In the genomic region with DNA sequence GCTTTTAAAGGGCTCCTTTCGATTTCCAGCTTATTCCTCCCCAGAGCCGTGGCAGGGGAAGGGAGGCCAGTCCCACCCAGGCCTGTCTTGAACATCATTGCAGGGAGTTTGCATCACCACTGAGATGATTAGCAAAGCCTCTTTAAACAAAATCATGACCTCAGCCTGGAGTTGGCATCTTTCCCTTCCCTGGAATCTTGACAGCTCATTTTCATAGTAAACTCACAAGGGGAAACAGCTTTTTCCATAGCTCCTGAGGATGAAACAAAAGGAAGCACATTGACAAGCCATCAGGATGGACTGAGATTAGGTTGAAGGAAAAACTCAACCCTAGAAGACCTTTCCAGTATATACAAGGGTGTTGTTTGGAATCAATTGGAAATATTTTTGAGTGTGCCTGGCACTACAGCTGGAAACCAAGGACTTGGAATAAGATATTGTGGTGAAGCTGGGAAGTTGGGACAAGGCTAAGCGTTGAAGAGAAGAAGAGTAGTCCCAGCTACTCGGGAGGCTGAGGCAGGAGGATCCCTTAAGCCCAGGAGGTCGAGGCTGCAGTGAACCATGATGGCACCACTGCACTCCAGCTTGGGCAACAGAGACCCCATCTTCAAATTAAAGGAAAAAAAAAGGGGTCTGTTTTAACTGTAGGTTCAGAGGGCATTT, we compare ENCODE assay signal across 8 cellular contexts. TPM values are rescaled to one million over a fixed set of nuclear protein-coding genes. Genes with fewer than 3 reads are reported as not detected.
DNase-seq lines count a peak whose midpoint lies in the region; ATAC-seq, FAIRE-seq and TF ChIP-seq lines count a peak whose summit lies in the region.

No MANE protein-coding gene starts in this region.

- peaks cover 20% of the 10 kb centered on the region for H3K4me1 Mint-ChIP-seq in type B pancreatic cell (ENCODE audit: unreplicated experiment)

- H3K4me1 ChIP-seq in K562 (replicated peaks in 1 of 2; ENCODE audit: control insufficient read depth in 2 of 2, insufficient read depth in 2 of 2, low read length in 2 of 2) (no peaks in the 10 kb centered on the region; a peak in 1 of 5 replicates), stomach (peaks cover 18 to 58% (median 50%) of the 10 kb centered on the region in 4 donors)

- H3K36me3 Mint-ChIP-seq in type B pancreatic cell: no peaks in the 10 kb centered on the region

- intact Hi-C loops in K562 (cut with micrococcal nuclease): no loop called here
- intact Hi-C loops in stomach (cut with DNase I; ENCODE audit: low total_unique reads): no loop called here

- H3K36me3 ChIP-seq in K562 (ENCODE audit: control insufficient read depth, insufficient read depth, low read length) (no peaks in the 10 kb centered on the region), stomach (no peaks in the 10 kb centered on the region)

- FAIRE-seq in K562 (lab: Jason Lieb, UNC): no peak

- H3K9me1 ChIP-seq in K562 (ENCODE audit: control insufficient read depth, insufficient read depth, low read length): no peaks in the 10 kb centered on the region

- H3K9me3 ChIP-seq in K562 (replicated peaks; ENCODE audit: control insufficient read depth, insufficient read depth, low read depth, low read length) (no peaks in the 10 kb centered on the region), stomach (no peaks in the 10 kb centered on the region)

- H3K4me3 ChIP-seq in K562: no peak overlapping the region
- H3K4me3 ChIP-seq in stomach: no peak overlapping the region

- H2AFZ ChIP-seq in K562 (ENCODE audit: low read depth, low read length): no peak overlapping the region

- 1% methylated on average over 5 of the region's 5 CpGs for WGBS in K562 (ENCODE audit: insufficient coverage, low coverage, missing lambda C conversion rate)
- 55 to 78% (median 66%) methylated on average over 5 of the region's 5 CpGs for WGBS in stomach, 5 donors

- BruUV-seq in K562 (replicated peaks; lab: Mats Ljungman, UMichigan): no TSS peak

- in situ Hi-C loops in K562 (cut with MboI): no loop called here

- POLR2A ChIA-PET in K562 (lab: Yijun Ruan, JAX): no interaction called here

- ATAC-seq in K562: peak; percentile 49; the same call in 2 of the 3 replicates

- TF ChIP-seq CTCF in K562 (IDR thresholded peaks at IDR 0.05 in 2 of 3, conservative IDR thresholded peaks at IDR 0.05 in 1 of 3; ENCODE audit: insufficient read depth in 2 of 3, low read depth in 1 of 3, low read length in 3 of 3) (no peak), stomach (IDR thresholded peaks at IDR 0.05) (no peak), type B pancreatic cell (conservative IDR thresholded peaks at IDR 0.05) (no peak)

- no peaks in the 10 kb centered on the region for H3K79me2 ChIP-seq in K562 (ENCODE audit: control insufficient read depth, insufficient read depth, low read length)

- no peak overlapping the region for H3K27ac Mint-ChIP-seq in type B pancreatic cell

- DNase-seq in HCEC 1CT: peak; percentile 96
- DNase-seq in K562 (ENCODE audit: extremely low read depth in 1 of 4, low spot score in 3 of 4): no peak
- peak; percentile 76 for DNase-seq in inferior parietal cortex (ENCODE audit: extremely low spot score)
- peak; percentile 68 for DNase-seq in stomach
- DNase-seq in activated CD8-positive, alpha-beta memory T cell treated with anti-CD3 and anti-CD28 coated beads for 24 hours: no peak
- no peak for DNase-seq in effector CD8-positive, alpha-beta T cell (lab: John Stamatoyannopoulos, UW)
- DNase-seq in type B pancreatic cell (ENCODE audit: extremely low spot score, unreplicated experiment): no peak
- no peak for DNase-seq in activated T-cell treated with anti-CD3 and anti-CD28 coated beads for 4 hours

- TF ChIP-seq POLR2A in K562 (conservative IDR thresholded peaks at IDR 0.05): no peak
- TF ChIP-seq POLR2A in stomach (IDR thresholded peaks at IDR 0.05): no peak

- peaks cover 26% of the 10 kb centered on the region for H3K27me3 Mint-ChIP-seq in type B pancreatic cell

- no peak for TF ChIP-seq RAD21 in K562 (CRISPR knock-in tag; conservative IDR thresholded peaks at IDR 0.05 in 1 of 2, IDR thresholded peaks at IDR 0.05 in 1 of 2)

- H3K27me3 ChIP-seq in K562 (ENCODE audit: control insufficient read depth in 2 of 2, insufficient read depth in 2 of 2, low read length in 2 of 2) (peaks cover 2 to 5% of the 10 kb centered on the region in 2 experiments; a peak in 2 of 5 replicates), stomach (peaks cover 0 to 21% (median 6%) of the 10 kb centered on the region in 3 donors)

- H3K9ac ChIP-seq in K562 (ENCODE audit: insufficient read depth in 1 of 2, low read depth in 2 of 2, low read length in 2 of 2): no peak overlapping the region

- H3K9me3 Mint-ChIP-seq in type B pancreatic cell: no peaks in the 10 kb centered on the region

- no peaks in the 10 kb centered on the region for H4K20me1 ChIP-seq in K562 (replicated peaks; ENCODE audit: control insufficient read depth, insufficient read depth, low read length)

- CTCF ChIA-PET in K562 (lab: Yijun Ruan, JAX; ENCODE audit: low intra/inter-chr PET ratio): no interaction called here

- TF ChIP-seq EP300 in K562 (IDR thresholded peaks at IDR 0.05; ENCODE audit: low read length) (peak; percentile 14; the same call in 1 of the 2 replicates), stomach (IDR thresholded peaks at IDR 0.05) (peak; percentile 45)

- H3K4me3 Mint-ChIP-seq in type B pancreatic cell: no peak overlapping the region

- H3K27ac ChIP-seq in K562 (ENCODE audit: extremely low read depth, low read depth, low read length) (no peak overlapping the region), stomach (peak overlapping the region; percentile 28 to 94 (median 90))

- H3K4me2 ChIP-seq in K562 (ENCODE audit: insufficient read depth, low read length): no peak overlapping the region

RNA-seq across cellular contexts. Expression of a gene that starts 3.1 kb away (rescaled TPM):
- total RNA-seq in K562 (2011; cell fraction: chromatin; rRNA removed; ENCODE audit: low replicate concordance): not detected in 2 replicates
- total RNA-seq in K562 (2011; cell fraction: nucleolus; rRNA removed): not detected in 2 replicates
- not detected in 2 replicates for total RNA-seq in K562 (2011; cell fraction: nucleoplasm; rRNA removed)
- total RNA-seq in K562 (2014; rRNA removed) (not detected in 2 replicates), K562 (2014; rRNA removed; fragmentation: Illumina TruSeq; extraction: Trizol) (not detected in 2 replicates), K562 (2015; rRNA removed; fragmentation: Illumina TruSeq; extraction: Trizol) (not detected in 2 replicates), K562 (2021) (not detected in 2 replicates), stomach (100 to 1,000 TPM in 1 of 5 donors, 10 to 100 TPM in 3, 1 to 10 TPM in 1; 9.8 to 127 (median 13.2) TPM), type B pancreatic cell (ENCODE audit: low replicate concordance) (13.9 and 15.7 TPM in 2 replicates)
- polyA plus RNA-seq in K562 (2011; rRNA removed) (not detected in 2 replicates), K562 (2014; fragmentation: Illumina TruSeq; extraction: Trizol) (not detected in 2 replicates), K562 (2014; fragmentation: Nextera tagmentation; extraction: Ambion mirVana) (not detected), K562 (2014; rRNA removed) (0.04 TPM in 1 of 2 replicates, not detected in the other), stomach (10 to 100 TPM; 12.7 to 34.6 (median 27.2) TPM)
- polyA plus RNA-seq in K562 (2011; cell fraction: cytosol; rRNA removed): not detected in 2 replicates
- not detected in 2 replicates for polyA plus RNA-seq in K562 (2011; cell fraction: nucleus; rRNA removed)
- polyA plus RNA-seq in K562 (2012): 1.0 TPM in 1 of 2 replicates, not detected in the other
- not detected in 2 replicates for polyA minus RNA-seq in K562 (2011; rRNA and poly(A)+ RNA removed)
- polyA minus RNA-seq in K562 (2011; cell fraction: cytosol; rRNA and poly(A)+ RNA removed): not detected in 2 replicates
- polyA minus RNA-seq in K562 (2011; cell fraction: nucleus; rRNA and poly(A)+ RNA removed): 0.81 TPM in 1 of 2 replicates, not detected in the other

RNA-seq across cellular contexts. Expression of a gene that starts 35.2 kb away (rescaled TPM):
- not detected in 2 replicates for total RNA-seq in K562 (2011; cell fraction: chromatin; rRNA removed; ENCODE audit: low replicate concordance)
- not detected in 2 replicates for total RNA-seq in K562 (2011; cell fraction: nucleolus; rRNA removed)
- total RNA-seq in K562 (2011; cell fraction: nucleoplasm; rRNA removed): not detected in 2 replicates
- total RNA-seq in K562 (2014; rRNA removed) (0.08 TPM in 1 of 2 replicates, not detected in the other), K562 (2014; rRNA removed; fragmentation: Illumina TruSeq; extraction: Trizol) (0.04 and 0.16 TPM in 2 replicates), K562 (2015; rRNA removed; fragmentation: Illumina TruSeq; extraction: Trizol) (0.11 TPM in 1 of 2 replicates, not detected in the other), K562 (2021) (0.13 TPM in 1 of 2 replicates, not detected in the other), stomach (1 to 10 TPM in 3 of 5 donors, under 1 TPM in 1, not detected in 1; 0.72 to 4.5 (median 2.1) TPM), type B pancreatic cell (ENCODE audit: low replicate concordance) (2.7 and 5.3 TPM in 2 replicates)
- polyA plus RNA-seq in K562 (2011; rRNA removed) (not detected in 2 replicates), K562 (2014; fragmentation: Illumina TruSeq; extraction: Trizol) (0.10 TPM in 1 of 2 replicates, not detected in the other), K562 (2014; fragmentation: Nextera tagmentation; extraction: Ambion mirVana) (under 1 TPM; 0.04 to 0.08 TPM), K562 (2014; rRNA removed) (0.28 TPM in 1 of 2 replicates, not detected in the other), stomach (1 to 10 TPM; 1.9 to 3.4 (median 2.5) TPM)
- polyA plus RNA-seq in K562 (2011; cell fraction: cytosol; rRNA removed): 0.03 TPM in 1 of 2 replicates, not detected in the other
- not detected in 2 replicates for polyA plus RNA-seq in K562 (2011; cell fraction: nucleus; rRNA removed)
- polyA plus RNA-seq in K562 (2012): 0.09 and 0.78 TPM in 2 replicates
- not detected in 2 replicates for polyA minus RNA-seq in K562 (2011; rRNA and poly(A)+ RNA removed)
- not detected in 2 replicates for polyA minus RNA-seq in K562 (2011; cell fraction: cytosol; rRNA and poly(A)+ RNA removed)
- not detected in 2 replicates for polyA minus RNA-seq in K562 (2011; cell fraction: nucleus; rRNA and poly(A)+ RNA removed)

RNA-seq across cellular contexts. Expression of a gene that starts 35.6 kb away (rescaled TPM):
- not detected in 2 replicates for total RNA-seq in K562 (2011; cell fraction: chromatin; rRNA removed; ENCODE audit: low replicate concordance)
- total RNA-seq in K562 (2011; cell fraction: nucleolus; rRNA removed): not detected in 2 replicates
- not detected in 2 replicates for total RNA-seq in K562 (2011; cell fraction: nucleoplasm; rRNA removed)
- total RNA-seq in K562 (2014; rRNA removed) (not detected in 2 replicates), K562 (2014; rRNA removed; fragmentation: Illumina TruSeq; extraction: Trizol) (not detected in 2 replicates), K562 (2015; rRNA removed; fragmentation: Illumina TruSeq; extraction: Trizol) (not detected in 2 replicates), K562 (2021) (not detected in 2 replicates), stomach (10 to 100 TPM in 3 of 5 donors, 1 to 10 TPM in 1, under 1 TPM in 1; 0.87 to 63.8 (median 14.8) TPM), type B pancreatic cell (ENCODE audit: low replicate concordance) (6.7 and 13.4 TPM in 2 replicates)
- polyA plus RNA-seq in K562 (2011; rRNA removed) (not detected in 2 replicates), K562 (2014; fragmentation: Illumina TruSeq; extraction: Trizol) (not detected in 2 replicates), K562 (2014; fragmentation: Nextera tagmentation; extraction: Ambion mirVana) (not detected), K562 (2014; rRNA removed) (0.32 TPM in 1 of 2 replicates, not detected in the other), stomach (1 to 10 TPM; 4.0 to 8.6 (median 5.8) TPM)
- not detected in 2 replicates for polyA plus RNA-seq in K562 (2011; cell fraction: cytosol; rRNA removed)
- polyA plus RNA-seq in K562 (2011; cell fraction: nucleus; rRNA removed): not detected in 2 replicates
- polyA plus RNA-seq in K562 (2012): 0.24 TPM in 1 of 2 replicates, not detected in the other
- not detected in 2 replicates for polyA minus RNA-seq in K562 (2011; rRNA and poly(A)+ RNA removed)
- polyA minus RNA-seq in K562 (2011; cell fraction: cytosol; rRNA and poly(A)+ RNA removed): not detected in 2 replicates
- not detected in 2 replicates for polyA minus RNA-seq in K562 (2011; cell fraction: nucleus; rRNA and poly(A)+ RNA removed)

Comparison
In these comparisons a context has a peak if more than half of its experiments do, and no peak if none do; other contexts are left out.
1. DNase-seq: peak in HCEC 1CT (single experiment), inferior parietal cortex (single experiment) and stomach (single experiment); none in K562 (0 of 4), activated CD8-positive, alpha-beta memory T cell treated with anti-CD3 and anti-CD28 coated beads for 24 hours (single experiment), effector CD8-positive, alpha-beta T cell (single experiment), type B pancreatic cell (single experiment) and activated T-cell treated with anti-CD3 and anti-CD28 coated beads for 4 hours (single experiment).
2. RNA of a gene that starts 3.1 kb away (total RNA-seq): 13.9 to 15.7 TPM in type B pancreatic cell and 9.8 to 127 TPM in stomach; not detected in K562; every median in the first group is over 4 times any median in the second.